ENCODE assay signal across 11 cellular contexts in the genomic region with DNA sequence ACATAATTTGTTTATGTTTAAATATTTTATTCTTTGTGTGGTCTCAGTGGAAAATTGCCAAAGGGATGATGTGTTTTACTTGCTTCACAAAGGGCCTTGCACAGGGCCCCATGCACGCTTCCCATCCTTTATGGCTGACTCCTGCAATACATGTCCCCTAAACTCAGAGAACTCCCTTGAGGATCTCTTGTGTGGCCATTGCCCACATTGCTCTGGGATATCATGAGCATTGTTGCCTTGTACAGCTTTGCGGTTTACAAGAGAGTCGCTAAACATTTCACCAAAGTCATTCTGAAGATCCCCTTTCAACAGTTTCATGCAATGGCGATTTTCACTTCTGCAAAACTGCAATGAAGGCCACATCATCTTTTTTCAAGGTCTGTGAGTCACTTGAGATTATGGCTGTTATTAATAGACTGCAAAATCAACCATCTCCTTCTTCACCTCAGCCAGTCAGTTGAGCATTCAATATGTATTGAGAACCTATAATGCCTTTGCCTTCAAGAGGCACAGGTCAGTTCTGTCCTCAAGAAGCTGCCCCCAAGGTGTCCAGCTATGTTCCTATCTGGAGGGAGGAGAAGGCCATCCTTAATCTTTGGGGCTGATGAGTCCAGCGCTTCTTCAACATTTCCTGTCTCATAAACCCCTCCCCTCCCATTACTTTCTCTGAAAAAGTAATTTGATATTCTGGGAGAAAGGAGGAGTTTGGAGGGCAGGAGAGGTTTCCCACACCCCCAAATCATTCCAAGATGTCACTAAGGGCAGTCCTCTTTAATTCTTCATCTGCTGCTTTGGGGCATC.
DNase-seq lines count a peak whose midpoint lies in the region; ATAC-seq and TF ChIP-seq lines count a peak whose summit lies in the region.
"Had no signal": no experiment of that assay in that cellular context is flagged by ENCODE, and none has a peak within 500 bp of the region (broad histone marks: within the 10 kb centered on the region; RNA-seq: fewer than 3 reads in every experiment).

No MANE protein-coding gene starts in this region.

- H3K27ac ChIP-seq in OCI-LY3 (ENCODE audit: low read length): peak overlapping the region; percentile 82
- no peak overlapping the region for H3K27ac ChIP-seq in foreskin keratinocyte
- H3K27ac ChIP-seq: esophagus squamous epithelium had no signal

- ATAC-seq in GM19328 (IDR thresholded peaks at IDR 0.05; ENCODE audit: unreplicated experiment) (peak; percentile 94), HG03025 (IDR thresholded peaks at IDR 0.05; ENCODE audit: low FRiP score, unreplicated experiment) (peak; percentile 99), foreskin keratinocyte (no peak)

- H3K79me2 ChIP-seq in OCI-LY3 (ENCODE audit: low read length): no peaks in the 10 kb centered on the region

- H3K27me3 ChIP-seq in OCI-LY3 (ENCODE audit: low read depth, low read length): no peaks in the 10 kb centered on the region
- peaks cover 5% of the 10 kb centered on the region for H3K27me3 ChIP-seq in foreskin keratinocyte
- H3K27me3 ChIP-seq: esophagus squamous epithelium had no signal

- H3K4me2 ChIP-seq in OCI-LY3 (ENCODE audit: low read length): peak overlapping the region; percentile 53

- no peaks in the 10 kb centered on the region for H3K9me3 ChIP-seq in OCI-LY3 (ENCODE audit: insufficient read depth, low read length)
- H3K9me3 ChIP-seq: esophagus squamous epithelium had no signal

- H3K4me3 Mint-ChIP-seq in CD14-positive monocyte: no peak overlapping the region
- no peak overlapping the region for H3K4me3 Mint-ChIP-seq in chondrocyte (ENCODE audit: unreplicated experiment)
- H3K4me3 Mint-ChIP-seq: nephron had no signal

- intact Hi-C loops in CD14-positive monocyte (cut with micrococcal nuclease): loop anchor here in 1 of 2 donors (5.0 to 10.0 kb wide), 2 partner anchors 39 to 312 kb away; a partner anchor contains a TSS

- H3K36me3 Mint-ChIP-seq in CD14-positive monocyte (peaks cover 1 to 5% of the 10 kb centered on the region in 2 donors), chondrocyte (ENCODE audit: low read depth) (peaks cover 12% of the 10 kb centered on the region)

- H3K36me3 ChIP-seq in OCI-LY3 (replicated peaks; ENCODE audit: low read depth, low read length): peaks cover 12% of the 10 kb centered on the region
- H3K36me3 ChIP-seq: esophagus squamous epithelium had no signal

- peak overlapping the region; percentile 53 for H3K9ac ChIP-seq in OCI-LY3 (ENCODE audit: low read length)

- H3K4me1 Mint-ChIP-seq in CD14-positive monocyte (peaks cover 32% of the 10 kb centered on the region), chondrocyte (ENCODE audit: low read depth) (no peaks in the 10 kb centered on the region)
- H3K4me1 Mint-ChIP-seq: nephron had no signal

- peak overlapping the region; percentile 28 for H3K4me3 ChIP-seq in OCI-LY3 (ENCODE audit: low read length)
- H3K4me3 ChIP-seq: esophagus squamous epithelium had no signal

- H3K27me3 Mint-ChIP-seq in CD14-positive monocyte (ENCODE audit: low read depth in 3 of 3): peaks cover 0 to 12% (median 9%) of the 10 kb centered on the region in 3 donors
- peaks cover 4% of the 10 kb centered on the region for H3K27me3 Mint-ChIP-seq in chondrocyte (ENCODE audit: low read depth)

- DNase-seq in CD14-positive monocyte (ENCODE audit: low spot score) (peak; percentile 75), mesenteric fat pad (ENCODE audit: low spot score) (no peak), chondrocyte (ENCODE audit: low spot score) (no peak), foreskin keratinocyte (no peak), NCI-H774 (lab: John Stamatoyannopoulos, UW) (no peak)
- DNase-seq: activated naive CD4-positive, alpha-beta T cell treated with Interleukin-2 at 50 U/mL for 16 hours; esophagus squamous epithelium had no signal

- H4K20me1 ChIP-seq in OCI-LY3 (ENCODE audit: insufficient read depth, low read length): no peaks in the 10 kb centered on the region

- H3K4me1 ChIP-seq in OCI-LY3 (ENCODE audit: low read length) (peaks cover 46% of the 10 kb centered on the region), foreskin keratinocyte (no peaks in the 10 kb centered on the region)
- H3K4me1 ChIP-seq: esophagus squamous epithelium had no signal

- peak overlapping the region; percentile 86 to 95 (median 93) for H3K27ac Mint-ChIP-seq in CD14-positive monocyte
- H3K27ac Mint-ChIP-seq in chondrocyte (ENCODE audit: unreplicated experiment): no peak overlapping the region
- H3K27ac Mint-ChIP-seq: nephron had no signal

- H2AFZ ChIP-seq in OCI-LY3 (ENCODE audit: low read depth, low read length): peak overlapping the region; percentile 28; the same call in 1 of the 2 replicates

- H3K9me3 Mint-ChIP-seq in CD14-positive monocyte (peaks cover 0 to 15% (median 2%) of the 10 kb centered on the region in 7 donors), chondrocyte (ENCODE audit: low read depth) (peaks cover 24% of the 10 kb centered on the region)

- TF ChIP-seq CTCF in CD14-positive monocyte (IDR thresholded peaks at IDR 0.05) (no peak), OCI-LY3 (IDR thresholded peaks at IDR 0.05; ENCODE audit: low read depth, low read length) (no peak), chondrocyte (IDR thresholded peaks at IDR 0.05) (no peak), foreskin keratinocyte (conservative IDR thresholded peaks at IDR 0.05) (no peak)
